In the genomic region with DNA sequence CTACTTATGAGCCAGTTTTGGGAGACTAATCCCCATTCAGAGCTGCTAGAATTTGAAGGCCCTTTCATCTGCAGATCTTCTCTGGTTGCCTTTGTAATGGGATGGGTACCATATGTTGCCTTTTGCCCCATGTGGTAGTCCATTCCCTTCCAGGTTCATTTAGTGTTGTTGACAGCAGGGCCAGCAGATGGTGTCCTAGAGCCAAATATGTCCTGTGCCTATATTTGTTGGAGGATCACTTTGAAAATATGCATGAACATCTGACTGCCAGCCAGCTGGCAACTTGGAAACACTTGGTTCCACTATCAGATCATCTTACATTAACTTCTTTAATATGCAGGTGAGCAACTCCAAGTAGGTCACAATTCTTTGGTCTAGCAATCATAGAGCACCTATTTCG, we compare ENCODE assay signal across 8 cellular contexts. TPM values are rescaled to one million over a fixed set of nuclear protein-coding genes. Genes with fewer than 3 reads are reported as not detected.
DNase-seq lines count a peak whose midpoint lies in the region; ATAC-seq, FAIRE-seq and TF ChIP-seq lines count a peak whose summit lies in the region.

No MANE protein-coding gene starts in this region.

- no peak overlapping the region for H3K9ac ChIP-seq in SK-N-SH
- H3K9ac ChIP-seq in astrocyte (ENCODE audit: low read length), result no peak overlapping the region

- FAIRE-seq in G401.6 (lab: Jason Lieb, UNC), result peak; percentile 15
- FAIRE-seq in astrocyte (lab: Jason Lieb, UNC), result no peak

- CTCF ChIA-PET in SK-N-SH (lab: Yijun Ruan, JAX), result interaction anchor here (0.9 to 1.5 kb wide), 6 partner anchors 9 to 687 kb away, joined by 3 to 11 read pairs (median 4); no protein-coding TSS in a partner anchor

- H2AFZ ChIP-seq in GM23338, result no peak overlapping the region
- no peak overlapping the region for H2AFZ ChIP-seq in SK-N-SH (ENCODE audit: low read depth)
- H2AFZ ChIP-seq in astrocyte (ENCODE audit: low read depth, low read length), result no peak overlapping the region

- POLR2A ChIA-PET in SK-N-SH (lab: Yijun Ruan, JAX), result no interaction called here

- H3K36me3 ChIP-seq in GM23338 (ENCODE audit: insufficient read depth) (no peaks in the 10 kb centered on the region), SK-N-SH (replicated peaks in 1 of 2; ENCODE audit: control insufficient read depth in 1 of 2, insufficient read depth in 2 of 2, low read length in 1 of 2) (no peaks in the 10 kb centered on the region), astrocyte (ENCODE audit: insufficient read depth, low read length) (no peaks in the 10 kb centered on the region), iPS DF 6.9 (ENCODE audit: control insufficient read depth, insufficient read depth, low read length) (no peaks in the 10 kb centered on the region; the same call in 1 of the 2 replicates)

- no peaks in the 10 kb centered on the region for H3K9me2 ChIP-seq in GM23338 (ENCODE audit: insufficient read depth)
- H3K9me2 ChIP-seq in SK-N-SH, result no peaks in the 10 kb centered on the region

- peak; percentile 77 to 92 for TF ChIP-seq CTCF in GM23338 (conservative IDR thresholded peaks at IDR 0.05; ENCODE audit: low read depth in 2 of 2)
- peak; percentile 86 for TF ChIP-seq CTCF in SK-N-SH (IDR thresholded peaks at IDR 0.05)
- TF ChIP-seq CTCF in astrocyte (IDR thresholded peaks at IDR 0.05; ENCODE audit: insufficient read depth, low read depth, low read length), result peak; percentile 76

- H3K27me3 ChIP-seq in GM23338 (ENCODE audit: insufficient read depth), result no peaks in the 10 kb centered on the region
- H3K27me3 ChIP-seq in SK-N-SH (ENCODE audit: insufficient read depth), result no peaks in the 10 kb centered on the region
- H3K27me3 ChIP-seq in astrocyte (ENCODE audit: insufficient read depth, low read length), result no peaks in the 10 kb centered on the region
- H3K27me3 ChIP-seq in iPS DF 6.9 (ENCODE audit: control insufficient read depth, insufficient read depth, low read length), result no peaks in the 10 kb centered on the region

- H3K27me3 Mint-ChIP-seq in GM23338 (ENCODE audit: insufficient read depth, low read depth, poor library complexity) (no peaks in the 10 kb centered on the region), astrocyte (ENCODE audit: low read depth, unreplicated experiment) (no peaks in the 10 kb centered on the region)

- H3K79me2 ChIP-seq in GM23338 (replicated peaks; ENCODE audit: insufficient read depth) (no peaks in the 10 kb centered on the region), SK-N-SH (ENCODE audit: insufficient read depth) (no peaks in the 10 kb centered on the region), astrocyte (ENCODE audit: insufficient read depth, low read length) (no peaks in the 10 kb centered on the region)

- peaks cover 16% of the 10 kb centered on the region for H3K9me3 Mint-ChIP-seq in GM23338
- peaks cover 10% of the 10 kb centered on the region for H3K9me3 Mint-ChIP-seq in astrocyte (ENCODE audit: unreplicated experiment)

- H3K4me1 Mint-ChIP-seq in GM23338 (peaks cover 6% of the 10 kb centered on the region), astrocyte (ENCODE audit: low read depth, unreplicated experiment) (no peaks in the 10 kb centered on the region)

- H3K27ac Mint-ChIP-seq in GM23338, result no peak overlapping the region
- no peak overlapping the region for H3K27ac Mint-ChIP-seq in astrocyte (ENCODE audit: unreplicated experiment)

- peak; percentile 80 for ATAC-seq in GM23338

- peak in 1 of 2 experiments; percentile 26; a peak in 1 of 4 replicates for TF ChIP-seq EP300 in SK-N-SH (IDR thresholded peaks at IDR 0.05; ENCODE audit: borderline replicate concordance in 1 of 2, low read depth in 1 of 2, low read length in 1 of 2)

- H3K4me1 ChIP-seq in GM23338 (ENCODE audit: insufficient read depth) (peaks cover 2% of the 10 kb centered on the region; the same call in 1 of the 2 replicates), SK-N-SH (ENCODE audit: control insufficient read depth in 1 of 2, insufficient read depth in 2 of 2, low read depth in 1 of 2, low read length in 1 of 2) (no peaks in the 10 kb centered on the region), astrocyte (ENCODE audit: insufficient read depth, low read length) (no peaks in the 10 kb centered on the region), iPS DF 6.9 (ENCODE audit: control insufficient read depth, insufficient read depth, low read length) (peaks cover 1% of the 10 kb centered on the region; the same call in 1 of the 2 replicates)

- peak; percentile 76 for TF ChIP-seq RAD21 in SK-N-SH (IDR thresholded peaks at IDR 0.05; ENCODE audit: low read length)

- H3K4me2 ChIP-seq in GM23338 (no peak overlapping the region), SK-N-SH (no peak overlapping the region), astrocyte (ENCODE audit: low read length) (no peak overlapping the region)

- H3K9me3 ChIP-seq in SK-N-SH (no peaks in the 10 kb centered on the region), astrocyte (ENCODE audit: insufficient read depth, low read depth, low read length) (no peaks in the 10 kb centered on the region), iPS DF 6.9 (ENCODE audit: control insufficient read depth, insufficient read depth, low read length) (peaks cover under 1% of the 10 kb centered on the region)

- no peak overlapping the region for H3K27ac ChIP-seq in GM23338 (ENCODE audit: low read depth)
- H3K27ac ChIP-seq in SK-N-SH (ENCODE audit: low read depth in 2 of 2, low read length in 1 of 2), result no peak overlapping the region
- H3K27ac ChIP-seq in astrocyte (ENCODE audit: low read depth, low read length), result no peak overlapping the region
- H3K27ac ChIP-seq in iPS DF 6.9 (ENCODE audit: low read length), result no peak overlapping the region

- H3F3A ChIP-seq in GM23338 (replicated peaks; ENCODE audit: low read depth) (no peaks in the 10 kb centered on the region), SK-N-SH (replicated peaks; ENCODE audit: insufficient read depth) (peaks cover 6% of the 10 kb centered on the region)

- H3K4me3 Mint-ChIP-seq in GM23338 (no peak overlapping the region), astrocyte (ENCODE audit: unreplicated experiment) (no peak overlapping the region)

- peak; percentile 64 for DNase-seq in GM23338 (ENCODE audit: low spot score)
- DNase-seq in NAMALWA (ENCODE audit: low spot score), result peak; percentile 90
- DNase-seq in SK-N-SH, result peak; percentile 34
- DNase-seq in astrocyte (ENCODE audit: low read depth), result peak; percentile 51
- peak; percentile 50 for DNase-seq in iPS DF 6.9 (ENCODE audit: low read depth, low spot score)
- DNase-seq in stimulated activated CD4-positive, alpha-beta T cell treated with anti-CD3 and anti-CD28 coated beads, Interleukin-1b, Interleukin-23, amount 100 ng/mL, for 24 hours (ENCODE audit: low read depth in 4 of 4, low spot score in 1 of 4), result peak; percentile 1 to 29 (median 16)
- DNase-seq in ecto neural progenitor cell (ENCODE audit: low spot score), result no peak

- H4K20me1 ChIP-seq in GM23338 (replicated peaks; ENCODE audit: insufficient read depth) (no peaks in the 10 kb centered on the region), SK-N-SH (ENCODE audit: insufficient read depth) (no peaks in the 10 kb centered on the region), astrocyte (ENCODE audit: insufficient read depth, low read length) (no peaks in the 10 kb centered on the region)

- WGBS in SK-N-SH (ENCODE audit: low lambda C conversion rate), result 76% methylated on average over 1 of the region's 1 CpG
- no CpG with 5 or more reads among the region's 1 CpG for WGBS in iPS DF 6.9 (ENCODE audit: insufficient coverage, insufficient read length)

- H3K4me3 ChIP-seq in GM23338 (no peak overlapping the region), SK-N-SH (ENCODE audit: low read depth in 2 of 2, low read length in 1 of 2) (no peak overlapping the region), astrocyte (ENCODE audit: insufficient read depth, low read depth, low read length) (no peak overlapping the region), iPS DF 6.9 (ENCODE audit: low read length) (no peak overlapping the region)

- H3K36me3 Mint-ChIP-seq in GM23338 (ENCODE audit: low read depth) (peaks cover 18% of the 10 kb centered on the region), astrocyte (ENCODE audit: low read depth, unreplicated experiment) (no peaks in the 10 kb centered on the region)

TF ChIP-seq in GM23338, 12 proteins besides CTCF, POLR2A, EP300 and RAD21 (continues in another document):
- TF ChIP-seq EZH2 (IDR thresholded peaks at IDR 0.05; ENCODE audit: low read depth, unreplicated experiment), result no peak
- no peak for TF ChIP-seq NANOG (IDR thresholded peaks at IDR 0.05; ENCODE audit: borderline replicate concordance)
- TF ChIP-seq ZNF331 (CRISPR knock-in tag; IDR thresholded peaks at IDR 0.05; ENCODE audit: low read depth), result no peak; the same call in 1 of the 2 replicates

TF ChIP-seq in SK-N-SH, 30 proteins besides CTCF, POLR2A, EP300 and RAD21:
- peak; percentile 82 for TF ChIP-seq SMC3 (IDR thresholded peaks at IDR 0.05; ENCODE audit: low read depth, low read length)
- no peak for TF ChIP-seq RCOR1 (IDR thresholded peaks at IDR 0.05; ENCODE audit: low read length)
- TF ChIP-seq TCF12 (IDR thresholded peaks at IDR 0.05), result peak; percentile 55
- TF ChIP-seq NFIC (IDR thresholded peaks at IDR 0.05; ENCODE audit: borderline replicate concordance), result peak; percentile 50; the same call in 1 of the 2 replicates
- 0 out of 2 replicates have a peak, but pooled peaks have one; percentile 8 for TF ChIP-seq MEF2A (IDR thresholded peaks at IDR 0.05; ENCODE audit: borderline replicate concordance, low read depth)
- no peak for TF ChIP-seq RXRA (IDR thresholded peaks at IDR 0.05; ENCODE audit: borderline replicate concordance, low read depth)
- TF ChIP-seq, protein P1, sequence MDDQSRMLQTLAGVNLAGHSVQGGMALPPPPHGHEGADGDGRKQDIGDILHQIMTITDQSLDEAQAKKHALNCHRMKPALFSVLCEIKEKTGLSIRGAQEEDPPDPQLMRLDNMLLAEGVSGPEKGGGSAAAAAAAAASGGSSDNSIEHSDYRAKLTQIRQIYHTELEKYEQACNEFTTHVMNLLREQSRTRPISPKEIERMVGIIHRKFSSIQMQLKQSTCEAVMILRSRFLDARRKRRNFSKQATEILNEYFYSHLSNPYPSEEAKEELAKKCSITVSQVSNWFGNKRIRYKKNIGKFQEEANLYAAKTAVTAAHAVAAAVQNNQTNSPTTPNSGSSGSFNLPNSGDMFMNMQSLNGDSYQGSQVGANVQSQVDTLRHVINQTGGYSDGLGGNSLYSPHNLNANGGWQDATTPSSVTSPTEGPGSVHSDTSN (IDR thresholded peaks at IDR 0.05), result peak; percentile 30; the same call in 1 of the 2 replicates

RNA-seq across cellular contexts. Expression of a gene that starts 30.4 kb away (rescaled TPM):
- total RNA-seq in GM23338 (2014; rRNA removed; shearing (Covaris generic)), result not detected in 2 replicates
- polyA plus RNA-seq in GM23338 (2016; fragmentation: Nextera tagmentation; extraction: Ambion mirVana), result not detected in 2 replicates
- polyA plus RNA-seq in SK-N-SH (2012; rRNA removed), result 1.2 and 2.3 TPM in 2 replicates
- 1.7 and 2.7 TPM in 2 replicates for polyA plus RNA-seq in SK-N-SH (2012; cell fraction: cytosol; rRNA removed)
- polyA plus RNA-seq in SK-N-SH (2012; cell fraction: nucleus; rRNA removed), result 2.6 and 6.8 TPM in 2 replicates
- not detected in 2 replicates for total RNA-seq in astrocyte
